Comparison of ENCODE assay signal across 1 cellular context in genomic region chr12:54011665-54012532, GRCh38.
TF ChIP-seq lines count a peak whose summit lies in the region.

No MANE protein-coding gene starts in this region.

TF ChIP-seq in HEK293, 187 proteins besides CTCF, POLR2A, EP300 and RAD21 (continued from another document):
- TF ChIP-seq KLF17 (tag by site-specific recombination; IDR thresholded peaks at IDR 0.05) (0 out of 2 replicates have a peak, but pooled peaks have one; percentile 7), KLF9 (tag by site-specific recombination; IDR thresholded peaks at IDR 0.05; ENCODE audit: low read depth) (no peak), ZNF610 (tag by site-specific recombination; IDR thresholded peaks at IDR 0.05; ENCODE audit: borderline replicate concordance) (no peak), TCF7L2 (IDR thresholded peaks at IDR 0.05; ENCODE audit: borderline replicate concordance, low read depth, low read length) (no peak)
